ENCODE assay signal across 1 cellular context in the genomic region with DNA sequence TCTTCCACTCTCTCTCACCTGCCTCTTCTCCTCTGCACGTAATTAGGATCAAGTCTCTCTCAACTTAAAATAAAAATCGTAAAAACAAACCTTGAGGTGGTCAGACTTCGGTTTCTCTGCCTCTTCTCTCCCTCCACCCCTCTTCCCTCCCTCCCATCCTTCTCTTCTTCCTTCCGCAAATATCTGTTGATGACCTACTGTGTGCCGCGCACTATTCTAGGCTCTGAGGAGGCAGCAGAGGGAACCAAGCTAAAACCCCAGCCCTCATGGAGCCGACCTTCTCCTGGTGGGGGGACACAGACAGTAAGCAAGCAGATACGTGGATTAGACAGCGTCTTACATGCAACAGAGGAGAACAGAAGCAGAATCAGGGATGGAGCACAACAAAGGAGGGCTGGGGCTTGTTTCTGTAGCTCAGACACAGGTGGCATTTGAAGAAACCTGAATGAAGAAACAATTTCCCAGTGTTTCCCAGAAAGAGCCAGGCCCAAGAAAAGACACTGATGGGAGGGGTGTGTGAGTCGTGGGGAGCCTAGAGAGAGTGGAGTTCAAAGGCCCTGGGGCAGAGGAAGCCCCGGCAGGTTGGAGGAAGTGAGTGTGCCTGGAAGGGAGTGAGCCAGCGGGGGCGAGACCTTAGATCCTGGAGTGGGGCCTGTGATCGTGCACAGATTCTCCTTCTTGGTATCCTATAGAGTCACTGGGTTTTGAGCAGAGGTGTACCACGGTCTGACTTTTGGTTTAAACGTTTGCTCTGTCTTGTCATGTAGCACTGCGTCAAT.
TF ChIP-seq lines count a peak whose summit lies in the region.

No MANE protein-coding gene starts in this region.

TF ChIP-seq in A549, 52 proteins besides CTCF, POLR2A, EP300 and RAD21 (continued from another document):
- TF ChIP-seq, protein P1, sequence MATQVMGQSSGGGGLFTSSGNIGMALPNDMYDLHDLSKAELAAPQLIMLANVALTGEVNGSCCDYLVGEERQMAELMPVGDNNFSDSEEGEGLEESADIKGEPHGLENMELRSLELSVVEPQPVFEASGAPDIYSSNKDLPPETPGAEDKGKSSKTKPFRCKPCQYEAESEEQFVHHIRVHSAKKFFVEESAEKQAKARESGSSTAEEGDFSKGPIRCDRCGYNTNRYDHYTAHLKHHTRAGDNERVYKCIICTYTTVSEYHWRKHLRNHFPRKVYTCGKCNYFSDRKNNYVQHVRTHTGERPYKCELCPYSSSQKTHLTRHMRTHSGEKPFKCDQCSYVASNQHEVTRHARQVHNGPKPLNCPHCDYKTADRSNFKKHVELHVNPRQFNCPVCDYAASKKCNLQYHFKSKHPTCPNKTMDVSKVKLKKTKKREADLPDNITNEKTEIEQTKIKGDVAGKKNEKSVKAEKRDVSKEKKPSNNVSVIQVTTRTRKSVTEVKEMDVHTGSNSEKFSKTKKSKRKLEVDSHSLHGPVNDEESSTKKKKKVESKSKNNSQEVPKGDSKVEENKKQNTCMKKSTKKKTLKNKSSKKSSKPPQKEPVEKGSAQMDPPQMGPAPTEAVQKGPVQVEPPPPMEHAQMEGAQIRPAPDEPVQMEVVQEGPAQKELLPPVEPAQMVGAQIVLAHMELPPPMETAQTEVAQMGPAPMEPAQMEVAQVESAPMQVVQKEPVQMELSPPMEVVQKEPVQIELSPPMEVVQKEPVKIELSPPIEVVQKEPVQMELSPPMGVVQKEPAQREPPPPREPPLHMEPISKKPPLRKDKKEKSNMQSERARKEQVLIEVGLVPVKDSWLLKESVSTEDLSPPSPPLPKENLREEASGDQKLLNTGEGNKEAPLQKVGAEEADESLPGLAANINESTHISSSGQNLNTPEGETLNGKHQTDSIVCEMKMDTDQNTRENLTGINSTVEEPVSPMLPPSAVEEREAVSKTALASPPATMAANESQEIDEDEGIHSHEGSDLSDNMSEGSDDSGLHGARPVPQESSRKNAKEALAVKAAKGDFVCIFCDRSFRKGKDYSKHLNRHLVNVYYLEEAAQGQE (IDR thresholded peaks at IDR 0.05) = no peak
- TF ChIP-seq CHD2 (IDR thresholded peaks at IDR 0.05; ENCODE audit: low read length, partially characterized antibody) = no peak
